ENCODE assay signal across 1 cellular context in genomic region chr12:103929051-103929908, GRCh38.
TF ChIP-seq lines count a peak whose summit lies in the region.

No MANE protein-coding gene starts in this region.

TF ChIP-seq in GM12878, 131 proteins besides CTCF, POLR2A, EP300 and RAD21 (continued from another document and continues in another):
- TF ChIP-seq ZBTB4 (CRISPR knock-in tag; IDR thresholded peaks at IDR 0.05) (no peak), CUX1 (IDR thresholded peaks at IDR 0.05; ENCODE audit: insufficient replicate concordance, low read depth, low read length) (peak; percentile 74), POLR2AphosphoS2 (IDR thresholded peaks at IDR 0.05; ENCODE audit: low read depth, low read length) (no peak), BCLAF1 (IDR thresholded peaks at IDR 0.05) (no peak), NR2C1 (IDR thresholded peaks at IDR 0.05) (no peak), ZSCAN29 (IDR thresholded peaks at IDR 0.05) (no peak), KDM1A (IDR thresholded peaks at IDR 0.05; ENCODE audit: borderline replicate concordance) (no peak), JUNB (IDR thresholded peaks at IDR 0.05) (no peak), RFX5 (IDR thresholded peaks at IDR 0.05; ENCODE audit: low read depth, low read length) (no peak), SUPT20H (IDR thresholded peaks at IDR 0.05; ENCODE audit: borderline replicate concordance, control insufficient read depth, low read depth, low read length) (no peak), PBX3 (IDR thresholded peaks at IDR 0.05; ENCODE audit: insufficient replicate concordance, low read depth, low read length) (no peak), ATF3 (IDR thresholded peaks at IDR 0.05; ENCODE audit: borderline replicate concordance, extremely low read depth, low read depth, low read length) (no peak), NKRF (conservative IDR thresholded peaks at IDR 0.05) (peak; percentile 40; the same call in 1 of the 2 replicates), NBN (IDR thresholded peaks at IDR 0.05) (peak; percentile 74; the same call in 1 of the 2 replicates), MYB (IDR thresholded peaks at IDR 0.05; ENCODE audit: borderline replicate concordance, low read depth, low read length) (no peak), BCL11A (IDR thresholded peaks at IDR 0.05; ENCODE audit: low read depth, low read length) (0 out of 2 replicates have a peak, but pooled peaks have one; percentile 23), RAD51 (IDR thresholded peaks at IDR 0.05) (no peak), E4F1 (IDR thresholded peaks at IDR 0.05; ENCODE audit: borderline replicate concordance, partially characterized antibody) (peak; percentile 63), SIN3A (IDR thresholded peaks at IDR 0.05; ENCODE audit: low read depth, low read length) (no peak), HDGF (IDR thresholded peaks at IDR 0.05) (no peak), SUZ12 (IDR thresholded peaks at IDR 0.05; ENCODE audit: unreplicated experiment) (no peak), HCFC1 (IDR thresholded peaks at IDR 0.05; ENCODE audit: low read length) (peak; percentile 90), ZBTB33 (IDR thresholded peaks at IDR 0.05) (no peak), SMARCA5 (IDR thresholded peaks at IDR 0.05) (peak; percentile 76), WRNIP1 (IDR thresholded peaks at IDR 0.05; ENCODE audit: borderline replicate concordance, low read depth, low read length) (0 out of 2 replicates have a peak, but pooled peaks have one; percentile 26), EZH2 (IDR thresholded peaks at IDR 0.05; ENCODE audit: borderline replicate concordance, control insufficient read depth, low read depth, low read length) (no peak), SMC3 (IDR thresholded peaks at IDR 0.05; ENCODE audit: borderline replicate concordance, low read length) (peak; percentile 17; the same call in 1 of the 2 replicates), TCF3 (IDR thresholded peaks at IDR 0.05; ENCODE audit: borderline replicate concordance, insufficient read depth, low read depth, low read length) (0 out of 2 replicates have a peak, but pooled peaks have one; percentile 52), CEBPZ (IDR thresholded peaks at IDR 0.05; ENCODE audit: low read depth, low read length) (no peak), RELA (IDR thresholded peaks at IDR 0.05; ENCODE audit: borderline replicate concordance, partially characterized antibody) (peak; percentile 75), NR2C2 (IDR thresholded peaks at IDR 0.05; ENCODE audit: borderline replicate concordance, control insufficient read depth, insufficient read length, low read depth) (no peak), MTA2 (IDR thresholded peaks at IDR 0.05; ENCODE audit: low read depth) (peak; percentile 18), SMAD5 (IDR thresholded peaks at IDR 0.05; ENCODE audit: low read depth) (peak; percentile 36; the same call in 1 of the 2 replicates)
